14 cellular contexts compared by ENCODE assay signal in genomic region chr18:73824684-73825083, GRCh38.
"Had no signal": no experiment of that assay in that cellular context is flagged by ENCODE, and none has a peak within 500 bp of the region (broad histone marks: within the 10 kb centered on the region; RNA-seq: fewer than 3 reads in every experiment).

No MANE protein-coding gene starts in this region.

- H3K36me3 Mint-ChIP-seq: activated naive CD4-positive, alpha-beta T cell treated with anti-CD3 and anti-CD28 coated beads, Interleukin-2, amount 50 U/mL, for 24 hours had no signal

- H3K4me3 Mint-ChIP-seq: activated naive CD4-positive, alpha-beta T cell treated with anti-CD3 and anti-CD28 coated beads, Interleukin-2, amount 50 U/mL, for 24 hours; nephron progenitor cell; stimulated activated naive CD8-positive, alpha-beta T cell treated with anti-CD3 and anti-CD28 coated beads, Interleukin-15, Interleukin-2, amounts not matched to agents 100 ng/mL and 50 ng/mL, for 24 hours; T-helper 17 cell had no signal

- H3K27me3 ChIP-seq: breast epithelium, sigmoid colon, upper lobe of left lung had no signal

- H3K4me1 ChIP-seq: breast epithelium, sigmoid colon, upper lobe of left lung had no signal

- H3K4me1 Mint-ChIP-seq: activated naive CD4-positive, alpha-beta T cell treated with anti-CD3 and anti-CD28 coated beads, Interleukin-2, amount 50 U/mL, for 24 hours; nephron progenitor cell; T-helper 17 cell had no signal

- H3K36me3 ChIP-seq: breast epithelium, sigmoid colon, upper lobe of left lung had no signal

- H3K4me3 ChIP-seq: breast epithelium, sigmoid colon, upper lobe of left lung had no signal

- H3K27ac ChIP-seq: breast epithelium, sigmoid colon, upper lobe of left lung had no signal

- H3K9me3 ChIP-seq: breast epithelium, sigmoid colon, upper lobe of left lung had no signal

- H3K27ac Mint-ChIP-seq: activated naive CD4-positive, alpha-beta T cell treated with anti-CD3 and anti-CD28 coated beads, Interleukin-2, amount 50 U/mL, for 24 hours; activated T-helper 2 cell treated with anti-CD3 and anti-CD28 coated beads, Interferon-gamma antibody, Interleukin-2, Interleukin-4, amounts not matched to agents 10 μg/mL and 5 μg/mL and 100 μg/mL, durations not matched to agents 14 hours and 24 hours and 36 hours; nephron progenitor cell; stimulated activated naive CD8-positive, alpha-beta T cell treated with anti-CD3 and anti-CD28 coated beads, Interleukin-15, Interleukin-2, amounts not matched to agents 100 ng/mL and 50 ng/mL, for 24 hours; T-helper 17 cell had no signal

- ATAC-seq: T-helper 17 cell had no signal

- H3K9me3 Mint-ChIP-seq: activated naive CD4-positive, alpha-beta T cell treated with anti-CD3 and anti-CD28 coated beads, Interleukin-2, amount 50 U/mL, for 24 hours; activated T-helper 2 cell treated with anti-CD3 and anti-CD28 coated beads, Interferon-gamma antibody, Interleukin-2, Interleukin-4, amounts not matched to agents 10 μg/mL and 5 μg/mL and 100 μg/mL, durations not matched to agents 14 hours and 24 hours and 36 hours; stimulated activated naive CD8-positive, alpha-beta T cell treated with anti-CD3 and anti-CD28 coated beads, Interleukin-15, Interleukin-2, amounts not matched to agents 100 ng/mL and 50 ng/mL, for 24 hours had no signal

- DNase-seq: activated CD4-positive, alpha-beta T cell treated with anti-CD3 and anti-CD28 coated beads, Interleukin-2, amount 50 U/mL, for 1 hour; activated T-cell treated with anti-CD3 and anti-CD28 coated beads for 4 hours; amygdala; hippocampal formation; kidney glomerular epithelial cell; nephron progenitor cell; sigmoid colon; stimulated activated CD4-positive, alpha-beta T cell treated with anti-CD3 and anti-CD28 coated beads, Interleukin-4, amount 100 ng/mL, for 24 hours; T-helper 17 cell; upper lobe of left lung had no signal
